ENCODE assay signal across 19 cellular contexts in the genomic region with DNA sequence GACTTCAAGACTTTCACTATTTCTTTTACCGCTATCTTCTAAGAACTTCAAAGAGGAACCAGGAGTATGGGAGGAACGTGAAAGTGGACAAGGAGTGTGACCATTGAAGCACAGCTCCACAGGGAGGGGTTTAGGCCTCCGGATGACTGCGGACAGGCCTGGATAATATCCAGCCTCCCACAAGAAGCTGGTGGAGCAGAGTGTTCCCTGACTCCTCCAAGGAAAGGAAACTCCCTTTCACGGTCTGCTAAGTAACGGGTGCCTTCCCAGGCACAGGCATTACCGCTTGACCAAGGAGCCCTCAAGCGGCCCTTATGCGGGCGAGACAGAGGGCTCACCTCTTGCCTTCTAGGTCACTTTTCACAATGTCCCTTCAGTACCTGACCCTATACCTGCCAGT.
"Had no signal": no experiment of that assay in that cellular context is flagged by ENCODE, and none has a peak within 500 bp of the region (broad histone marks: within the 10 kb centered on the region; RNA-seq: fewer than 3 reads in every experiment).

No MANE protein-coding gene starts in this region.

- H3K4me3 Mint-ChIP-seq: effector memory CD8-positive, alpha-beta T cell; naive thymus-derived CD8-positive, alpha-beta T cell; neural crest cell; stimulated activated naive CD8-positive, alpha-beta T cell treated with anti-CD3 and anti-CD28 coated beads, Interleukin-15, amount 100 ng/mL, for 72 hours; type B pancreatic cell had no signal

- H3K27me3 Mint-ChIP-seq: effector memory CD8-positive, alpha-beta T cell; naive thymus-derived CD8-positive, alpha-beta T cell; stimulated activated naive CD8-positive, alpha-beta T cell treated with anti-CD3 and anti-CD28 coated beads, Interleukin-15, amount 100 ng/mL, for 72 hours; type B pancreatic cell had no signal

- H3K9me3 Mint-ChIP-seq: type B pancreatic cell had no signal

- H3K4me1 Mint-ChIP-seq: naive thymus-derived CD8-positive, alpha-beta T cell; neural crest cell; stimulated activated naive CD8-positive, alpha-beta T cell treated with anti-CD3 and anti-CD28 coated beads, Interleukin-15, amount 100 ng/mL, for 72 hours had no signal

- DNase-seq: cerebellar nuclear complex; cortex of kidney; effector memory CD8-positive, alpha-beta T cell; left colon; left ventricle myocardium inferior; lower lobe of right lung; naive thymus-derived CD8-positive, alpha-beta T cell; nucleus accumbens; right cardiac atrium; small intestine; stimulated activated CD4-positive, alpha-beta T cell treated with anti-CD3 and anti-CD28 coated beads, Interleukin-12 subunit alpha, Interleukin-12 subunit beta, amount 100 ng/mL, for 4 hours; stimulated activated CD4-positive, alpha-beta T cell treated with anti-CD3 and anti-CD28 coated beads, Interleukin-1b, Interleukin-23, amount 100 ng/mL, for 48 hours; stimulated activated CD4-positive, alpha-beta T cell treated with anti-CD3 and anti-CD28 coated beads, Interleukin-4, amount 100 ng/mL, for 1 hour; stimulated activated CD8-positive, alpha-beta memory T cell treated with anti-CD3 and anti-CD28 coated beads, Interleukin-4, amount 100 ng/mL, for 48 hours; stimulated activated naive CD4-positive, alpha-beta T cell; stimulated activated naive CD8-positive, alpha-beta T cell treated with anti-CD3 and anti-CD28 coated beads, Interleukin-15, amount 100 ng/mL, for 72 hours; tibial artery had no signal

- H3K36me3 Mint-ChIP-seq: naive thymus-derived CD8-positive, alpha-beta T cell; type B pancreatic cell had no signal

- H3K27ac Mint-ChIP-seq: effector memory CD8-positive, alpha-beta T cell; naive thymus-derived CD8-positive, alpha-beta T cell; type B pancreatic cell had no signal
